Comparison of ENCODE assay signal across 8 cellular contexts in the genomic region with DNA sequence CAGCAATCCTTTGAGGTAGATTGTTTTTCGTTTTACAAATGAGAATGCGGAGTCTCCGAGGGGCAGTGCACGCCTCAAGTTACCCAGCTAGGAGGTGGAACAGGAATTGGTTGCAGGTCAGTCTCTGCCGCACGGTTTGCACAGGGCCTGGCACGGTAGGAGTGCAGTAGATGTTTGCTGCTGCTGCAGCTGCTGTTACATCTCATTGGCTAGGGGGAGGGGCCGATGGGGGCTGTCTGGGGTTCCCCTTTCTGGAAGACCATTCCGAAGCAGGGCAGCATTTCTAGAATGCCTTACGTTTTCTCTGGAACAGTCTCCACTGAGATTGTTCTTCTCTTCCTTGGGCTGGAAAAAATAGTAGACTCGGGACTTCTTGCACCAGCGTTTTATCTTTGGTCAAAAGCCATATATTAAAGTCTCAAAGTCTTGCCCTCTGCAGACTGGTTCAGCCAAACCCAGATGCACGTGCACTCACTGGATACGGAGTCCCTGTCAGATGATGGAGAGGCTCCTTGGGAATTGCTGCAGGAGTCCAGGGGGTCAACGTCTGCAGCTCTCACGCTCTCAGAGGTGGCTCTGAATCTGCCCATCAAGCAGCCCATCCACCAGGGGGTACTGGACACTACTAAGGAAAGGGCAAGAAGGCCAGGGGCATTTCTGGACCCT. TPM values are rescaled to one million over a fixed set of nuclear protein-coding genes. Genes with fewer than 3 reads are reported as not detected.
DNase-seq lines count a peak whose midpoint lies in the region; ATAC-seq and TF ChIP-seq lines count a peak whose summit lies in the region.

No MANE protein-coding gene starts in this region.

- H3K4me1 Mint-ChIP-seq in T-helper 17 cell (peaks cover 54% of the 10 kb centered on the region), neural crest cell (peaks cover 38% of the 10 kb centered on the region)

- peaks cover 6% of the 10 kb centered on the region for H3K36me3 Mint-ChIP-seq in T-helper 17 cell (ENCODE audit: low read depth)
- H3K36me3 Mint-ChIP-seq in neural crest cell (ENCODE audit: low read depth) = no peaks in the 10 kb centered on the region

- peak overlapping the region in 9 of 59 donors; percentile 58 to 90 (median 82) for H3K27ac ChIP-seq in dorsolateral prefrontal cortex

- no peaks in the 10 kb centered on the region for H3K27me3 ChIP-seq in dorsolateral prefrontal cortex

- DNase-seq in GM13977 (ENCODE audit: low spot score) (peak; percentile 49), T-helper 17 cell (peak; percentile 23 to 41 (median 31)), dorsolateral prefrontal cortex (peak in 1 of 10 donors; percentile 12), neural crest cell (ENCODE audit: low read depth, low spot score) (no peak), NCI-H2107 (lab: John Stamatoyannopoulos, UW) (no peak), NCI-H2081 treated with DMSO at 0.1 percent for 48 hours (lab: John Stamatoyannopoulos, UW) (no peak), GM03348 (ENCODE audit: low spot score) (no peak), amygdala (lab: John Stamatoyannopoulos, UW) (no peak)

- peak overlapping the region; percentile 70 to 100 (median 96) for H3K4me3 ChIP-seq in dorsolateral prefrontal cortex

- intact Hi-C loops in dorsolateral prefrontal cortex (cut with DNase I) = loop anchor here in 1 of 2 donors (5.0 kb wide), 1 partner anchor 46 kb away; no protein-coding TSS in a partner anchor

- no peaks in the 10 kb centered on the region for H3K9me3 ChIP-seq in T-helper 17 cell (ENCODE audit: control insufficient read depth, low read length, poor library complexity, severe bottlenecking)

- H3K4me3 Mint-ChIP-seq in T-helper 17 cell (peak overlapping the region; percentile 97), neural crest cell (peak overlapping the region; percentile 98)

- H3K9me3 Mint-ChIP-seq in neural crest cell = no peaks in the 10 kb centered on the region

- no peaks in the 10 kb centered on the region for H3K27me3 Mint-ChIP-seq in T-helper 17 cell
- H3K27me3 Mint-ChIP-seq in neural crest cell (ENCODE audit: low read depth) = no peaks in the 10 kb centered on the region

- H3K27ac Mint-ChIP-seq in T-helper 17 cell = peak overlapping the region; percentile 96
- H3K27ac Mint-ChIP-seq in neural crest cell (ENCODE audit: unreplicated experiment) = no peak overlapping the region

- TF ChIP-seq CTCF in GM13977 (IDR thresholded peaks at IDR 0.05; ENCODE audit: extremely low read depth, insufficient read depth, missing control alignments) (no peak), dorsolateral prefrontal cortex (IDR thresholded peaks at IDR 0.05 in 54 of 56, conservative IDR thresholded peaks at IDR 0.05 in 2 of 56; ENCODE audit: low read depth in 1 of 56, partially characterized antibody in 56 of 56) (no peak), neural crest cell (conservative IDR thresholded peaks at IDR 0.05) (no peak)

- in situ Hi-C loops in GM13977 (cut with MboI; ENCODE audit: low pct_unique_long_range_greater_than_20kb, low sequenced_read_pairs, unreplicated experiment) = no loop called here

- no peak for ATAC-seq in T-helper 17 cell

RNA-seq across cellular contexts. Expression of gene USP20, which starts 1.2 kb away (rescaled TPM):
- total RNA-seq in T-helper 17 cell = 10 to 100 TPM; 80.7 to 90.0 TPM
- 10 to 100 TPM; 44.3 to 74.1 (median 56.9) TPM for total RNA-seq in dorsolateral prefrontal cortex
- total RNA-seq in neural crest cell = 31.1 and 35.9 TPM in 2 replicates

RNA-seq across cellular contexts. Expression of gene C9orf78, which starts 1.4 kb away (rescaled TPM):
- total RNA-seq in T-helper 17 cell = 100 to 1,000 TPM in 1 of 2 donors, 10 to 100 TPM in 1; 96.2 to 111 TPM
- 10 to 100 TPM; 33.2 to 64.4 (median 43.1) TPM for total RNA-seq in dorsolateral prefrontal cortex
- 32.7 and 34.6 TPM in 2 replicates for total RNA-seq in neural crest cell

RNA-seq across cellular contexts. Expression of gene TOR1A, which starts 12.5 kb away (rescaled TPM):
- total RNA-seq in T-helper 17 cell = 10 to 100 TPM; 16.7 to 17.2 TPM
- total RNA-seq in dorsolateral prefrontal cortex = 10 to 100 TPM; 20.2 to 42.3 (median 31.4) TPM
- 36.9 and 40.5 TPM in 2 replicates for total RNA-seq in neural crest cell

RNA-seq across cellular contexts. Expression of gene TOR1B, which starts 33.5 kb away (rescaled TPM):
- total RNA-seq in T-helper 17 cell (10 to 100 TPM; 13.2 to 18.7 TPM), dorsolateral prefrontal cortex (10 to 100 TPM; 14.5 to 27.9 (median 20.1) TPM), neural crest cell (16.6 and 18.0 TPM in 2 replicates)

Comparison
In these comparisons a context has a peak if more than half of its experiments do, and no peak if none do; other contexts are left out.
1. DNase-seq: peak in GM13977 (single experiment) and T-helper 17 cell (3 of 3); none in neural crest cell (single experiment), NCI-H2107 (single experiment), NCI-H2081 treated with DMSO at 0.1 percent for 48 hours (single experiment), GM03348 (single experiment) and amygdala (0 of 56).